21 cellular contexts compared by ENCODE assay signal in the genomic region with DNA sequence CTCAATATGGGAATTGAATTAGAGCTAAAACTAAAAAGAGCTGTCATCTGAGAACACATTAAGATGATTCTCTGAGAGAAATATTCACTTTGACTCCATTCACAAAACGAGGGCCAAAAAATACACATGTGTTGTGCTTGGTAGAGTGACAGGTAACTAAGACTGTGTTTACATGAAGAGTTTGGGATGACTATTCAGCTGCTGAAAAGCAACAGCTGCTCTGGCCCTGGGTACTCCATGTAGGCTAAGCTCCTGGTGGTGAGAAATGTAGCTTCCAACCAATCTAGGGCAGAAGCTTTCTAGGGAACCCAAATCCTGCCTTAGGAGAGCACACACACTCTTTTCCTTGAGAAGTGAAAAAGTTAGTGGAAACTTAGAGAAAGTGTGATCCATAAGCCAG.
"Had no signal": no experiment of that assay in that cellular context is flagged by ENCODE, and none has a peak within 500 bp of the region (broad histone marks: within the 10 kb centered on the region; RNA-seq: fewer than 3 reads in every experiment).

No MANE protein-coding gene starts in this region.

- H3K27me3 ChIP-seq: neutrophil, transverse colon, vagina had no signal

- H3K27ac Mint-ChIP-seq: activated CD4-positive, alpha-beta memory T cell treated with anti-CD3 and anti-CD28 coated beads for 36 hours; activated naive CD4-positive, alpha-beta T cell treated with anti-CD3 and anti-CD28 coated beads, Interleukin-2, amount 50 U/mL, for 72 hours; activated T-cell treated with anti-CD3 and anti-CD28 coated beads, Interleukin-2, amount 50 U/mL, for 24 hours; natural killer cell had no signal

- H3K4me1 Mint-ChIP-seq: natural killer cell had no signal

- H3K36me3 ChIP-seq: neutrophil, transverse colon, vagina had no signal

- DNase-seq: activated CD4-positive, alpha-beta memory T cell treated with anti-CD3 and anti-CD28 coated beads for 36 hours; activated CD4-positive, CD25-positive, alpha-beta regulatory T cell treated with anti-CD3 and anti-CD28 coated beads, Interleukin-2, amount 50 U/mL, for 72 hours; activated effector memory CD4-positive, alpha-beta T cell treated with anti-CD3 and anti-CD28 coated beads, Interleukin-2, amount 50 U/mL, for 16 hours; activated T-cell treated with anti-CD3 and anti-CD28 coated beads, Interleukin-2, amount 50 U/mL, for 24 hours; amygdala; central memory CD4-positive, alpha-beta T cell; cortex of kidney; effector memory CD4-positive, alpha-beta T cell; mammary epithelial cell; natural killer cell; stimulated activated CD4-positive, alpha-beta T cell treated with anti-CD3 and anti-CD28 coated beads, Interleukin-15, amount 100 ng/mL, for 24 hours; stimulated activated CD4-positive, alpha-beta T cell treated with anti-CD3 and anti-CD28 coated beads, Interleukin-4, amount 100 ng/mL, for 4 hours; stimulated activated CD8-positive, alpha-beta memory T cell treated with anti-CD3 and anti-CD28 coated beads, Interleukin-4, amount 100 ng/mL, for 48 hours; stimulated activated naive CD4-positive, alpha-beta T cell treated with Interleukin-2 at 50 U/mL for 16 hours; substantia nigra; transverse colon had no signal

- H3K36me3 Mint-ChIP-seq: activated CD4-positive, alpha-beta memory T cell treated with anti-CD3 and anti-CD28 coated beads for 36 hours; activated naive CD4-positive, alpha-beta T cell treated with anti-CD3 and anti-CD28 coated beads, Interleukin-2, amount 50 U/mL, for 72 hours; brain; natural killer cell had no signal

- ATAC-seq: activated naive CD4-positive, alpha-beta T cell treated with anti-CD3 and anti-CD28 coated beads, Interleukin-2, amount 50 U/mL, for 72 hours; left lobe of liver; natural killer cell had no signal

- H3K4me3 ChIP-seq: transverse colon, vagina had no signal

- H3K4me3 Mint-ChIP-seq: activated CD4-positive, alpha-beta memory T cell treated with anti-CD3 and anti-CD28 coated beads for 36 hours; activated T-cell treated with anti-CD3 and anti-CD28 coated beads, Interleukin-2, amount 50 U/mL, for 24 hours; brain; natural killer cell had no signal

- H3K9me3 Mint-ChIP-seq: brain had no signal

- H3K9me3 ChIP-seq: neutrophil, transverse colon, vagina had no signal

- H3K27me3 Mint-ChIP-seq: activated CD4-positive, alpha-beta memory T cell treated with anti-CD3 and anti-CD28 coated beads for 36 hours; activated T-cell treated with anti-CD3 and anti-CD28 coated beads, Interleukin-2, amount 50 U/mL, for 24 hours; brain had no signal

- H3K27ac ChIP-seq: neutrophil, transverse colon, vagina had no signal

- H3K4me1 ChIP-seq: transverse colon, vagina had no signal
